ENCODE assay signal across 12 cellular contexts in genomic region chr10:74822101-74822500, GRCh38. TPM values are rescaled to one million over a fixed set of nuclear protein-coding genes. Genes with fewer than 3 reads are reported as not detected.
DNase-seq lines count a peak whose midpoint lies in the region; ATAC-seq and TF ChIP-seq lines count a peak whose summit lies in the region.
"Had no signal": no experiment of that assay in that cellular context is flagged by ENCODE, and none has a peak within 500 bp of the region (broad histone marks: within the 10 kb centered on the region; RNA-seq: fewer than 3 reads in every experiment).

No MANE protein-coding gene starts in this region.

- peaks cover 21% of the 10 kb centered on the region for H3K36me3 Mint-ChIP-seq in stimulated activated effector memory CD8-positive, alpha-beta T cell treated with anti-CD3 and anti-CD28 coated beads, Interleukin-12 subunit alpha, Interleukin-12 subunit beta, amount 100 ng/mL, for 72 hours

- peaks cover 21% of the 10 kb centered on the region for H3K79me2 ChIP-seq in Loucy (ENCODE audit: insufficient read depth, low read length)

- peak overlapping the region; percentile 82 for H3K4me2 ChIP-seq in Loucy (ENCODE audit: low read depth, low read length, poor library complexity, severe bottlenecking)
- H3K4me2 ChIP-seq in skeletal muscle satellite cell (ENCODE audit: low read length): peak overlapping the region; percentile 39

- H3K27me3 ChIP-seq in Loucy (ENCODE audit: insufficient read depth, low read length, poor library complexity, severe bottlenecking) (no peaks in the 10 kb centered on the region), esophagus muscularis mucosa (no peaks in the 10 kb centered on the region), skeletal muscle satellite cell (ENCODE audit: control insufficient read depth, insufficient read depth, low read length) (no peaks in the 10 kb centered on the region)

- H3K4me1 ChIP-seq in Loucy (ENCODE audit: insufficient read depth, low read length, poor library complexity, severe bottlenecking): peaks cover 36% of the 10 kb centered on the region
- peaks cover 26 to 35% (median 31%) of the 10 kb centered on the region in 4 donors for H3K4me1 ChIP-seq in esophagus muscularis mucosa
- H3K4me1 ChIP-seq in skeletal muscle satellite cell (ENCODE audit: control insufficient read depth, insufficient read depth, low read length): peaks cover 24% of the 10 kb centered on the region

- H3K9ac ChIP-seq in Loucy (ENCODE audit: low read depth, low read length, poor library complexity, severe bottlenecking) (peak overlapping the region; percentile 18), skeletal muscle satellite cell (ENCODE audit: low read depth, low read length) (peak overlapping the region; percentile 2)

- no peaks in the 10 kb centered on the region for H3K36me3 ChIP-seq in Loucy (ENCODE audit: insufficient read depth, low read length)
- no peaks in the 10 kb centered on the region for H3K36me3 ChIP-seq in esophagus muscularis mucosa
- H3K36me3 ChIP-seq in skeletal muscle satellite cell (ENCODE audit: insufficient read depth, low read length): no peaks in the 10 kb centered on the region

- intact Hi-C loops in esophagus muscularis mucosa (cut with DNase I): loop anchor here (5.0 to 10.0 kb wide), 3 partner anchors 195 to 557 kb away; no protein-coding TSS in a partner anchor

- H3K4me3 ChIP-seq in Loucy (ENCODE audit: low read length, poor library complexity, severe bottlenecking) (no peak overlapping the region), esophagus muscularis mucosa (no peak overlapping the region), skeletal muscle satellite cell (ENCODE audit: low read length) (no peak overlapping the region)

- DNase-seq in COR-L47 (lab: John Stamatoyannopoulos, UW) (peak; percentile 1), esophagus muscularis mucosa (ENCODE audit: extremely low spot score) (no peak), amniotic stem cell (lab: John Stamatoyannopoulos, UW) (no peak)
- no peak for DNase-seq in stimulated activated effector memory CD8-positive, alpha-beta T cell treated with anti-CD3 and anti-CD28 coated beads, Interleukin-12 subunit alpha, Interleukin-12 subunit beta, amount 100 ng/mL, for 72 hours (ENCODE audit: low spot score in 2 of 2)
- DNase-seq: NCI-H446 treated with DMSO at 0.1 percent for 48 hours, retina, substantia nigra had no signal

- WGBS in esophagus muscularis mucosa: 37% methylated on average over 2 of the region's 2 CpGs

- ATAC-seq in HG03045 (IDR thresholded peaks at IDR 0.05; ENCODE audit: unreplicated experiment): no peak
- ATAC-seq in activated CD4-positive, CD25-positive, alpha-beta regulatory T cell treated with anti-CD3 and anti-CD28 coated beads, Interleukin-2, amount 50 U/mL, for 24 hours: no peak
- ATAC-seq in stimulated activated effector memory CD8-positive, alpha-beta T cell treated with anti-CD3 and anti-CD28 coated beads, Interleukin-12 subunit alpha, Interleukin-12 subunit beta, amount 100 ng/mL, for 72 hours: no peak
- ATAC-seq: esophagus mucosa had no signal

- TF ChIP-seq CTCF in Loucy (conservative IDR thresholded peaks at IDR 0.05; ENCODE audit: low read length): no peak
- TF ChIP-seq CTCF in esophagus muscularis mucosa (IDR thresholded peaks at IDR 0.05): no peak

- TF ChIP-seq EP300 in esophagus muscularis mucosa (IDR thresholded peaks at IDR 0.05): no peak

- no peaks in the 10 kb centered on the region for H3K9me2 ChIP-seq in Loucy (replicated peaks; ENCODE audit: low read depth, low read length)

- no peak overlapping the region for H2AFZ ChIP-seq in Loucy (ENCODE audit: low read length)

- H3K27ac ChIP-seq in esophagus muscularis mucosa (replicated peaks in 1 of 4): peak overlapping the region; percentile 5 to 53 (median 28)

- H3K27ac Mint-ChIP-seq in stimulated activated effector memory CD8-positive, alpha-beta T cell treated with anti-CD3 and anti-CD28 coated beads, Interleukin-12 subunit alpha, Interleukin-12 subunit beta, amount 100 ng/mL, for 72 hours: no peak overlapping the region

- H3K4me1 Mint-ChIP-seq in stimulated activated effector memory CD8-positive, alpha-beta T cell treated with anti-CD3 and anti-CD28 coated beads, Interleukin-12 subunit alpha, Interleukin-12 subunit beta, amount 100 ng/mL, for 72 hours: peaks cover 29% of the 10 kb centered on the region

- H3K9me3 ChIP-seq in Loucy (ENCODE audit: insufficient read depth, low read depth, low read length) (peaks cover 4% of the 10 kb centered on the region; the same call in 1 of the 2 replicates), esophagus muscularis mucosa (no peaks in the 10 kb centered on the region), skeletal muscle satellite cell (replicated peaks; ENCODE audit: low read length) (no peaks in the 10 kb centered on the region)

- H3K4me3 Mint-ChIP-seq in stimulated activated effector memory CD8-positive, alpha-beta T cell treated with anti-CD3 and anti-CD28 coated beads, Interleukin-12 subunit alpha, Interleukin-12 subunit beta, amount 100 ng/mL, for 72 hours: no peak overlapping the region

- peaks cover 2% of the 10 kb centered on the region for H3K9me3 Mint-ChIP-seq in stimulated activated effector memory CD8-positive, alpha-beta T cell treated with anti-CD3 and anti-CD28 coated beads, Interleukin-12 subunit alpha, Interleukin-12 subunit beta, amount 100 ng/mL, for 72 hours

- peaks cover 1% of the 10 kb centered on the region for H4K20me1 ChIP-seq in Loucy (ENCODE audit: insufficient read depth, low read length, poor library complexity, severe bottlenecking)

- no peaks in the 10 kb centered on the region; the same call in 1 of the 2 replicates for H3F3A ChIP-seq in Loucy (ENCODE audit: low read depth)

- TF ChIP-seq POLR2A in esophagus muscularis mucosa (IDR thresholded peaks at IDR 0.05; ENCODE audit: low read depth): no peak

RNA-seq across cellular contexts. Expression of gene KAT6B, which starts 4.3 kb away (rescaled TPM):
- total RNA-seq in esophagus muscularis mucosa: 10 to 100 TPM; 50.0 to 75.8 (median 57.5) TPM
- 11.6 and 12.9 TPM in 2 replicates for total RNA-seq in skeletal muscle satellite cell (2012; rRNA removed)
